ENCODE assay signal across 1 cellular context in the genomic region with DNA sequence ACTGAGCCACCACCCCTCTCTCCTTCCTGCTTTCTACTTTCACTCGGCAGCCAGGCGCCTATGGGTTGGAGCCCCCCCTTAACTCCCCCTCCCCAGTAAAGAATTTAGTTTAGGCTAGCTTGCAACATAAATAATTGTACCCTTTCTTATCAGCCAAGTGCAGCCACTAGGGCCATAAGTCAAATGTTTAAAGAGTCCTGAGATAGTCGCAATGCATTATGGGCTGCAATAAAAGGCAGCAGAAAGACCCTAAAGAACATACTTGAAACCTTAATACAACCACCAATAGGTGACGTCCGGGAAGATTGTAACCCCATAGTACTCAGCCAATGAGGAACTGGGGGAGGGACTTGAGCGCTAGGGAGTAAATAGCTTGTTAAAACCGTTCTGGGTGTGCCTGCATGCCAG.
TF ChIP-seq lines count a peak whose summit lies in the region.

No MANE protein-coding gene starts in this region.

TF ChIP-seq in K562, 482 proteins besides CTCF, POLR2A, EP300 and RAD21 (continued from another document and continues in another):
- TF ChIP-seq UBTF (IDR thresholded peaks at IDR 0.05; ENCODE audit: borderline replicate concordance in 1 of 2, low read depth in 2 of 2, low read length in 2 of 2) = no peak
- peak; percentile 73 for TF ChIP-seq SMAD4 (CRISPR knock-in tag; conservative IDR thresholded peaks at IDR 0.05)
- no peak for TF ChIP-seq SRSF1 (IDR thresholded peaks at IDR 0.05; ENCODE audit: low read depth, low read length)
- peak; percentile 74 for TF ChIP-seq FOXM1 (IDR thresholded peaks at IDR 0.05; ENCODE audit: low read depth)
- no peak for TF ChIP-seq FOXM1 (CRISPR knock-in tag; IDR thresholded peaks at IDR 0.05; ENCODE audit: low read depth)
- no peak for TF ChIP-seq MAFF (IDR thresholded peaks at IDR 0.05; ENCODE audit: low read length)
- TF ChIP-seq ZNF444 (CRISPR knock-in tag; IDR thresholded peaks at IDR 0.05) = no peak
- TF ChIP-seq NCOA6 (IDR thresholded peaks at IDR 0.05) = no peak
- no peak for TF ChIP-seq CHAMP1 (IDR thresholded peaks at IDR 0.05)
- TF ChIP-seq NCOA2 (IDR thresholded peaks at IDR 0.05; ENCODE audit: partially characterized antibody in 2 of 2) = no peak
- TF ChIP-seq DMBX1 (CRISPR knock-in tag; IDR thresholded peaks at IDR 0.05; ENCODE audit: borderline replicate concordance) = no peak
- no peak for TF ChIP-seq SMAD2 (IDR thresholded peaks at IDR 0.05; ENCODE audit: low read depth, low read length)
- no peak for TF ChIP-seq ETV5 (CRISPR knock-in tag; IDR thresholded peaks at IDR 0.05; ENCODE audit: low read depth)
- no peak for TF ChIP-seq ZNF407 (IDR thresholded peaks at IDR 0.05; ENCODE audit: low read depth)
- no peak for TF ChIP-seq TOE1 (IDR thresholded peaks at IDR 0.05; ENCODE audit: borderline replicate concordance)
- no peak for TF ChIP-seq TOE1 (CRISPR knock-in tag; IDR thresholded peaks at IDR 0.05; ENCODE audit: borderline replicate concordance, low read depth)
- TF ChIP-seq, protein P1, sequence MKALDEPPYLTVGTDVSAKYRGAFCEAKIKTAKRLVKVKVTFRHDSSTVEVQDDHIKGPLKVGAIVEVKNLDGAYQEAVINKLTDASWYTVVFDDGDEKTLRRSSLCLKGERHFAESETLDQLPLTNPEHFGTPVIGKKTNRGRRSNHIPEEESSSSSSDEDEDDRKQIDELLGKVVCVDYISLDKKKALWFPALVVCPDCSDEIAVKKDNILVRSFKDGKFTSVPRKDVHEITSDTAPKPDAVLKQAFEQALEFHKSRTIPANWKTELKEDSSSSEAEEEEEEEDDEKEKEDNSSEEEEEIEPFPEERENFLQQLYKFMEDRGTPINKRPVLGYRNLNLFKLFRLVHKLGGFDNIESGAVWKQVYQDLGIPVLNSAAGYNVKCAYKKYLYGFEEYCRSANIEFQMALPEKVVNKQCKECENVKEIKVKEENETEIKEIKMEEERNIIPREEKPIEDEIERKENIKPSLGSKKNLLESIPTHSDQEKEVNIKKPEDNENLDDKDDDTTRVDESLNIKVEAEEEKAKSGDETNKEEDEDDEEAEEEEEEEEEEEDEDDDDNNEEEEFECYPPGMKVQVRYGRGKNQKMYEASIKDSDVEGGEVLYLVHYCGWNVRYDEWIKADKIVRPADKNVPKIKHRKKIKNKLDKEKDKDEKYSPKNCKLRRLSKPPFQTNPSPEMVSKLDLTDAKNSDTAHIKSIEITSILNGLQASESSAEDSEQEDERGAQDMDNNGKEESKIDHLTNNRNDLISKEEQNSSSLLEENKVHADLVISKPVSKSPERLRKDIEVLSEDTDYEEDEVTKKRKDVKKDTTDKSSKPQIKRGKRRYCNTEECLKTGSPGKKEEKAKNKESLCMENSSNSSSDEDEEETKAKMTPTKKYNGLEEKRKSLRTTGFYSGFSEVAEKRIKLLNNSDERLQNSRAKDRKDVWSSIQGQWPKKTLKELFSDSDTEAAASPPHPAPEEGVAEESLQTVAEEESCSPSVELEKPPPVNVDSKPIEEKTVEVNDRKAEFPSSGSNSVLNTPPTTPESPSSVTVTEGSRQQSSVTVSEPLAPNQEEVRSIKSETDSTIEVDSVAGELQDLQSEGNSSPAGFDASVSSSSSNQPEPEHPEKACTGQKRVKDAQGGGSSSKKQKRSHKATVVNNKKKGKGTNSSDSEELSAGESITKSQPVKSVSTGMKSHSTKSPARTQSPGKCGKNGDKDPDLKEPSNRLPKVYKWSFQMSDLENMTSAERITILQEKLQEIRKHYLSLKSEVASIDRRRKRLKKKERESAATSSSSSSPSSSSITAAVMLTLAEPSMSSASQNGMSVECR (CRISPR knock-in tag; IDR thresholded peaks at IDR 0.05) = no peak
- peak; percentile 62 for TF ChIP-seq SOX6 (IDR thresholded peaks at IDR 0.05)
- no peak for TF ChIP-seq DDX20 (tag; IDR thresholded peaks at IDR 0.05; ENCODE audit: low read depth)
- TF ChIP-seq FOXA3 (CRISPR knock-in tag; conservative IDR thresholded peaks at IDR 0.05 in 1 of 2, IDR thresholded peaks at IDR 0.05 in 1 of 2) = no peak
- TF ChIP-seq LARP7 (IDR thresholded peaks at IDR 0.05) = no peak
- TF ChIP-seq ZNF140 (CRISPR knock-in tag; IDR thresholded peaks at IDR 0.05) = no peak
- 0 out of 2 replicates have a peak, but pooled peaks have one; percentile 45 for TF ChIP-seq ZEB2 (IDR thresholded peaks at IDR 0.05)
- TF ChIP-seq BRD9 (IDR thresholded peaks at IDR 0.05; ENCODE audit: low read depth, partially characterized antibody) = no peak
- no peak for TF ChIP-seq POLR2H (tag; IDR thresholded peaks at IDR 0.05; ENCODE audit: low read depth)
- no peak for TF ChIP-seq BCOR (IDR thresholded peaks at IDR 0.05)
- TF ChIP-seq JUND (IDR thresholded peaks at IDR 0.05; ENCODE audit: borderline replicate concordance, low read depth, low read length) = peak; percentile 25; the same call in 1 of the 2 replicates
- TF ChIP-seq JUND (tag; IDR thresholded peaks at IDR 0.05; ENCODE audit: borderline replicate concordance, low read depth, low read length) = no peak
- no peak for TF ChIP-seq U2AF1 (optimal IDR thresholded peaks at IDR 0.05; ENCODE audit: low read depth, low read length)
- no peak for TF ChIP-seq ATF1 (CRISPR knock-in tag; IDR thresholded peaks at IDR 0.05)
- TF ChIP-seq ATF1 (tag; IDR thresholded peaks at IDR 0.05) = peak; percentile 27
- TF ChIP-seq, protein P2, sequence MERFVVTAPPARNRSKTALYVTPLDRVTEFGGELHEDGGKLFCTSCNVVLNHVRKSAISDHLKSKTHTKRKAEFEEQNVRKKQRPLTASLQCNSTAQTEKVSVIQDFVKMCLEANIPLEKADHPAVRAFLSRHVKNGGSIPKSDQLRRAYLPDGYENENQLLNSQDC (CRISPR knock-in tag; IDR thresholded peaks at IDR 0.05) = no peak
- TF ChIP-seq RBM39 (optimal IDR thresholded peaks at IDR 0.05; ENCODE audit: low read depth, low read length) = no peak
- no peak for TF ChIP-seq ZFX (CRISPR knock-in tag; IDR thresholded peaks at IDR 0.05)
- TF ChIP-seq MTF1 (CRISPR knock-in tag; IDR thresholded peaks at IDR 0.05; ENCODE audit: borderline replicate concordance) = no peak
- no peak for TF ChIP-seq SRSF9 (IDR thresholded peaks at IDR 0.05; ENCODE audit: borderline replicate concordance, low read depth, low read length)
- no peak for TF ChIP-seq ETV6 (IDR thresholded peaks at IDR 0.05; ENCODE audit: borderline replicate concordance in 1 of 2, low read depth in 2 of 2, low read length in 1 of 2)
- TF ChIP-seq ETV6 (CRISPR knock-in tag; IDR thresholded peaks at IDR 0.05; ENCODE audit: borderline replicate concordance) = no peak
- TF ChIP-seq RHOXF2B (CRISPR knock-in tag; conservative IDR thresholded peaks at IDR 0.05) = no peak
- TF ChIP-seq CBX3 (IDR thresholded peaks at IDR 0.05; ENCODE audit: borderline replicate concordance in 1 of 2, low read length in 2 of 2) = no peak
- TF ChIP-seq RBM34 (IDR thresholded peaks at IDR 0.05; ENCODE audit: borderline replicate concordance, insufficient read depth, low read length) = no peak
- no peak for TF ChIP-seq RBBP5 (IDR thresholded peaks at IDR 0.05; ENCODE audit: borderline replicate concordance, insufficient read depth, low read length, poor library complexity, severe bottlenecking)
- no peak for TF ChIP-seq ZNF197 (CRISPR knock-in tag; IDR thresholded peaks at IDR 0.05; ENCODE audit: low read depth)
- no peak for TF ChIP-seq NFIX (CRISPR knock-in tag; IDR thresholded peaks at IDR 0.05; ENCODE audit: low read depth)
- peak; percentile 68 for TF ChIP-seq FOS (IDR thresholded peaks at IDR 0.05; ENCODE audit: extremely low read depth, insufficient read length)
- no peak for TF ChIP-seq ZNF239 (CRISPR knock-in tag; IDR thresholded peaks at IDR 0.05)
- TF ChIP-seq NFE2 (IDR thresholded peaks at IDR 0.05; ENCODE audit: low read depth) = no peak
